ENCODE assay signal across 23 cellular contexts in genomic region chr15:98342911-98343310, GRCh38.
"Had no signal": no experiment of that assay in that cellular context is flagged by ENCODE, and none has a peak within 500 bp of the region (broad histone marks: within the 10 kb centered on the region; RNA-seq: fewer than 3 reads in every experiment).

No MANE protein-coding gene starts in this region.

- H3K9me3 ChIP-seq: SK-N-SH had no signal

- ATAC-seq: T-cell had no signal

- H3K4me2 ChIP-seq: KMS-11, SK-N-SH had no signal

- FAIRE-seq: HTR-8/SVneo had no signal

- H3K27ac ChIP-seq: HL-60, KMS-11, RWPE1 had no signal

- DNase-seq: IMR-90, Kasumi-1, MM.1S, NCI-H1092 treated with DMSO at 0.1 percent for 48 hours, NCI-H1436, NCI-H187, NCI-H2029, NCI-H2081 treated with DMSO at 0.1 percent for 48 hours, NCI-H2171, NCI-H226, NCI-H446, NCI-H510A, NCI-H524 treated with DMSO at 0.1 percent for 48 hours, NCI-H69, NCI-H774, SHP77, SK-N-SH, SW 1271, T-cell had no signal
